13 cellular contexts compared by ENCODE assay signal in the genomic region with DNA sequence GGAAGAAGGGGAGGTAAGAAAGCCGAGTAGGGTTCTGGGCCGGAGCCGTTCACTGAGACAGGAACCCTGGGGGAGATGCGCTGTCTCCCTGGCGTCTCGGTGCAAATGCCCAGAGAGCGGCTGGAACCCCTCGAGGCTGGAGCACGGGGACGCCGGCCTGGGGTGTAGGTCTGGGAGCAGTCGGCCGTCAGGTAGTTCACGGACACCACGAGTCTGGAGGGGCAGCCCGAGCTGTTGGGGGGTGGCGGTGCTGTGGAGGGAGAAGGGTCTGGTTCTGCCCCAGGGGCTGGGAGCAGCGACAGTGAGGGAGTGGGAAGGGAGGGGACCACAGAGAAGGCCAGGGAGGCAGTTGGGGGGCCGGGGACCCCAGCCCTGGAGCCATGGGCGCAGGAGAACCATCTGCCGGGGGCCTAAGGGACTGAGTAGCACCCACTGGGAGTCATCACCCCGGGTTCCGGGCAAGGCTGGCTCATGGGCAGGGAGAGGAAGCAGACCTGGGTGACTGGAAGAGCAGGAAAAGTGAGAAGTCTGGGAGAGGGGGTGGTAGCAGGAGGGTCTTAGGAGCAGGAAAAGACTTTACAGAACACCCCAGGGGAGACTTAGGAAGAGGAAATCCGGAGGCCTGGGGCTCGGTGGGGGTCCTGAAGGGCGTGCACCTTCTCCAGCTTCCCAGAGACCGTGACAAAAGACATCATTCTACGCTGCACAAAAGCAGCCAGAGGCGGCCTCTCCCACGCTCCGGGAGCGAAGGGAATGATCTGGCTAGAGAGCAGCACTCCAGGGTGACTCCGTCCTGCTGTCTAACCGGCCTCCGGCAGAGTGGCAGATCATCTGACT.
A peak's percentile ranks its signal among the peaks of the same experiment; 100 is the strongest.
DNase-seq lines count a peak whose midpoint lies in the region; ATAC-seq and TF ChIP-seq lines count a peak whose summit lies in the region.
"Had no signal": no experiment of that assay in that cellular context is flagged by ENCODE, and none has a peak within 500 bp of the region (broad histone marks: within the 10 kb centered on the region; RNA-seq: fewer than 3 reads in every experiment).

No MANE protein-coding gene starts in this region.

- H4K20me1 ChIP-seq in GM23338 (replicated peaks; ENCODE audit: insufficient read depth), result no peaks in the 10 kb centered on the region
- H4K20me1 ChIP-seq: BLaER1 treated with 17β-estradiol and CSF1 and Interleukin-3, amounts not matched to agents 10 nM and 100 nM had no signal

- H3K4me1 ChIP-seq in GM23338 (ENCODE audit: insufficient read depth), result peaks cover 18% of the 10 kb centered on the region
- no peaks in the 10 kb centered on the region; the same call in 1 of the 2 replicates for H3K4me1 ChIP-seq in iPS DF 6.9 (ENCODE audit: control insufficient read depth, insufficient read depth, low read length)
- H3K4me1 ChIP-seq in trophoblast cell (ENCODE audit: control insufficient read depth in 1 of 2, insufficient read depth in 2 of 2, low read length in 2 of 2), result peaks cover 9% of the 10 kb centered on the region in 2 experiments

- H2AFZ ChIP-seq in GM23338 (peak overlapping the region; percentile 90), trophoblast cell (ENCODE audit: insufficient read depth, low read length, poor library complexity) (peak overlapping the region; percentile 62)

- peak overlapping the region; percentile 57 for H4K8ac ChIP-seq in trophoblast cell (ENCODE audit: low read depth, low read length)

- H3K79me2 ChIP-seq in GM23338 (replicated peaks; ENCODE audit: insufficient read depth) (no peaks in the 10 kb centered on the region), trophoblast cell (ENCODE audit: control insufficient read depth, insufficient read depth, low read length, poor library complexity) (no peaks in the 10 kb centered on the region)

- no peak overlapping the region for H2BK12ac ChIP-seq in trophoblast cell (ENCODE audit: low read length)

- no CpG with 5 or more reads among the region's 35 CpGs for WGBS in iPS DF 6.9 (ENCODE audit: insufficient coverage, insufficient read length)
- no CpG with 5 or more reads among the region's 35 CpGs for WGBS in trophoblast cell (ENCODE audit: extremely low coverage, insufficient coverage, insufficient read length)

- TF ChIP-seq CTCF in GM23338 (conservative IDR thresholded peaks at IDR 0.05; ENCODE audit: low read depth in 2 of 2) (no peak), astrocyte of the cerebellum (IDR thresholded peaks at IDR 0.05; ENCODE audit: low read depth, low read length, missing control alignments) (no peak)

- peaks cover 6% of the 10 kb centered on the region for H3K79me1 ChIP-seq in trophoblast cell (ENCODE audit: low read length)

- H3K4me3 Mint-ChIP-seq in GM23338, result peak overlapping the region; percentile 77
- H3K4me3 Mint-ChIP-seq: activated B cell treated with CpG ODN at 0.5 μM for 24 hours; activated T-cell treated with anti-CD3 and anti-CD28 coated beads, Interleukin-2, amount 50 U/mL, for 4 hours had no signal

- H3K27ac ChIP-seq in GM23338 (ENCODE audit: low read depth) (no peak overlapping the region), iPS DF 6.9 (ENCODE audit: low read length) (no peak overlapping the region), trophoblast cell (ENCODE audit: low read depth, low read length) (no peak overlapping the region)
- H3K27ac ChIP-seq: BLaER1 treated with 17β-estradiol and CSF1 and Interleukin-3, amounts not matched to agents 10 nM and 100 nM had no signal

- DNase-seq in GM23338 (ENCODE audit: low spot score), result peak; percentile 52
- DNase-seq in astrocyte of the cerebellum (ENCODE audit: low read depth), result no peak
- DNase-seq in iPS DF 6.9 (ENCODE audit: low read depth, low spot score), result no peak
- no peak for DNase-seq in trophoblast cell
- no peak for DNase-seq in activated CD4-positive, alpha-beta T cell treated with anti-CD3 and anti-CD28 coated beads, Interleukin-2, amount 50 U/mL, for 1 hour
- no peak for DNase-seq in SKM-1 (lab: John Stamatoyannopoulos, UW; ENCODE audit: unreplicated experiment)
- DNase-seq: activated B cell treated with CpG ODN at 0.5 μM for 24 hours; activated T-cell treated with anti-CD3 and anti-CD28 coated beads, Interleukin-2, amount 50 U/mL, for 4 hours; hippocampal formation; NCI-H1694 treated with DMSO at 0.1 percent for 48 hours had no signal

- H4K12ac ChIP-seq in trophoblast cell (ENCODE audit: low read depth, low read length), result peak overlapping the region; percentile 28

- H2BK120ac ChIP-seq in trophoblast cell (ENCODE audit: insufficient read depth, low read length, poor library complexity), result no peak overlapping the region

- peak overlapping the region; percentile 3 for H3K14ac ChIP-seq in trophoblast cell (ENCODE audit: low read length)

- H3K36me3 Mint-ChIP-seq in GM23338 (ENCODE audit: low read depth), result no peaks in the 10 kb centered on the region

- no peak overlapping the region for H3K9ac ChIP-seq in trophoblast cell (ENCODE audit: low read length)
- H3K9ac ChIP-seq: BLaER1 treated with 17β-estradiol and CSF1 and Interleukin-3, amounts not matched to agents 10 nM and 100 nM had no signal

- H3K36me3 ChIP-seq in GM23338 (ENCODE audit: insufficient read depth), result no peaks in the 10 kb centered on the region
- H3K36me3 ChIP-seq in iPS DF 6.9 (ENCODE audit: control insufficient read depth, insufficient read depth, low read length), result no peaks in the 10 kb centered on the region
- H3K36me3 ChIP-seq in trophoblast cell (ENCODE audit: control insufficient read depth in 1 of 2, insufficient read depth in 2 of 2, low read length in 2 of 2), result no peaks in the 10 kb centered on the region
- H3K36me3 ChIP-seq: BLaER1 treated with 17β-estradiol and CSF1 and Interleukin-3, amounts not matched to agents 10 nM and 100 nM had no signal

- H4K91ac ChIP-seq in trophoblast cell (ENCODE audit: low read depth, low read length), result peak overlapping the region; percentile 16

- H3K4ac ChIP-seq in trophoblast cell (ENCODE audit: low read depth, low read length), result no peak overlapping the region

- peaks cover 31% of the 10 kb centered on the region for H3K4me1 Mint-ChIP-seq in GM23338
- H3K4me1 Mint-ChIP-seq: activated B cell treated with CpG ODN at 0.5 μM for 24 hours had no signal

- H2AK5ac ChIP-seq in trophoblast cell (ENCODE audit: low read length), result no peak overlapping the region

- H3K4me3 ChIP-seq in GM23338 (peak overlapping the region; percentile 61), astrocyte of the cerebellum (ENCODE audit: low read depth, low read length) (peak overlapping the region; percentile 34), iPS DF 6.9 (ENCODE audit: low read length) (peak overlapping the region; percentile 23; the same call in 1 of the 2 replicates), trophoblast cell (ENCODE audit: low read depth, low read length) (peak overlapping the region; percentile 10)
- H3K4me3 ChIP-seq: BLaER1 treated with 17β-estradiol and CSF1 and Interleukin-3, amounts not matched to agents 10 nM and 100 nM had no signal

- H3K4me2 ChIP-seq in GM23338, result peak overlapping the region; percentile 74
- peak overlapping the region; percentile 85 for H3K4me2 ChIP-seq in trophoblast cell (ENCODE audit: low read length)
- H3K4me2 ChIP-seq: BLaER1 treated with 17β-estradiol and CSF1 and Interleukin-3, amounts not matched to agents 10 nM and 100 nM had no signal

- H3F3A ChIP-seq in GM23338 (replicated peaks; ENCODE audit: low read depth), result peaks cover 7% of the 10 kb centered on the region; the same call in 1 of the 2 replicates

- H2BK5ac ChIP-seq in trophoblast cell (ENCODE audit: low read depth, low read length, poor library complexity), result no peak overlapping the region

- no peaks in the 10 kb centered on the region for H3K9me2 ChIP-seq in GM23338 (ENCODE audit: insufficient read depth)

- H3K9me3 ChIP-seq in iPS DF 6.9 (ENCODE audit: control insufficient read depth, insufficient read depth, low read length), result no peaks in the 10 kb centered on the region
- H3K9me3 ChIP-seq in trophoblast cell (ENCODE audit: insufficient read depth, low read depth, low read length), result peaks cover 2% of the 10 kb centered on the region

- in situ Hi-C loops in astrocyte of the cerebellum (cut with HindIII; ENCODE audit: low sequenced_read_pairs), result no loop called here

- no peak for TF ChIP-seq POLR2A in GM18505 (IDR thresholded peaks at IDR 0.05; ENCODE audit: borderline replicate concordance, extremely low read depth, insufficient read depth, insufficient read length)

- no peak overlapping the region for H3K27ac Mint-ChIP-seq in GM23338
- H3K27ac Mint-ChIP-seq: activated B cell treated with CpG ODN at 0.5 μM for 24 hours had no signal

- no peak overlapping the region for H3K18ac ChIP-seq in trophoblast cell (ENCODE audit: low read length)

- H3K27me3 ChIP-seq in GM23338 (ENCODE audit: insufficient read depth) (peaks cover 31% of the 10 kb centered on the region), iPS DF 6.9 (ENCODE audit: control insufficient read depth, insufficient read depth, low read length) (peaks cover 5% of the 10 kb centered on the region; the same call in 1 of the 2 replicates), trophoblast cell (ENCODE audit: insufficient read depth, low read length) (no peaks in the 10 kb centered on the region)
- H3K27me3 ChIP-seq: BLaER1 treated with 17β-estradiol and CSF1 and Interleukin-3, amounts not matched to agents 10 nM and 100 nM had no signal

- no peaks in the 10 kb centered on the region for H3K9me3 Mint-ChIP-seq in GM23338

- H3K27me3 Mint-ChIP-seq in GM23338 (ENCODE audit: insufficient read depth, low read depth, poor library complexity), result peaks cover 27% of the 10 kb centered on the region

- H3K23ac ChIP-seq in trophoblast cell (ENCODE audit: low read length), result no peak overlapping the region

- ATAC-seq in GM23338, result peak; percentile 63
- ATAC-seq in GM18861 (IDR thresholded peaks at IDR 0.05; ENCODE audit: unreplicated experiment), result no peak
- no peak for ATAC-seq in GM18505 (IDR thresholded peaks at IDR 0.05; ENCODE audit: unreplicated experiment)
- ATAC-seq: activated T-cell treated with anti-CD3 and anti-CD28 coated beads, Interleukin-2, amount 50 U/mL, for 4 hours had no signal

TF ChIP-seq in GM23338, 12 proteins besides CTCF, POLR2A, EP300 and RAD21:
- TF ChIP-seq EZH2 (IDR thresholded peaks at IDR 0.05; ENCODE audit: low read depth, unreplicated experiment) (no peak), NANOG (IDR thresholded peaks at IDR 0.05; ENCODE audit: borderline replicate concordance) (no peak), STAT1 (IDR thresholded peaks at IDR 0.05; ENCODE audit: unreplicated experiment) (no peak), ZNF114 (CRISPR knock-in tag; IDR thresholded peaks at IDR 0.05) (no peak), ZNF331 (CRISPR knock-in tag; IDR thresholded peaks at IDR 0.05; ENCODE audit: low read depth) (no peak), JUNB (IDR thresholded peaks at IDR 0.05; ENCODE audit: unreplicated experiment) (no peak)

Comparison
In these comparisons a context has a peak if more than half of its experiments do, and no peak if none do; other contexts are left out.
1. H3K4me3 ChIP-seq: peak in every context shown above with its lines; median percentile 61 in GM23338; 34 in astrocyte of the cerebellum; 23 in iPS DF 6.9; 10 in trophoblast cell.